9 cellular contexts compared by ENCODE assay signal in the genomic region with DNA sequence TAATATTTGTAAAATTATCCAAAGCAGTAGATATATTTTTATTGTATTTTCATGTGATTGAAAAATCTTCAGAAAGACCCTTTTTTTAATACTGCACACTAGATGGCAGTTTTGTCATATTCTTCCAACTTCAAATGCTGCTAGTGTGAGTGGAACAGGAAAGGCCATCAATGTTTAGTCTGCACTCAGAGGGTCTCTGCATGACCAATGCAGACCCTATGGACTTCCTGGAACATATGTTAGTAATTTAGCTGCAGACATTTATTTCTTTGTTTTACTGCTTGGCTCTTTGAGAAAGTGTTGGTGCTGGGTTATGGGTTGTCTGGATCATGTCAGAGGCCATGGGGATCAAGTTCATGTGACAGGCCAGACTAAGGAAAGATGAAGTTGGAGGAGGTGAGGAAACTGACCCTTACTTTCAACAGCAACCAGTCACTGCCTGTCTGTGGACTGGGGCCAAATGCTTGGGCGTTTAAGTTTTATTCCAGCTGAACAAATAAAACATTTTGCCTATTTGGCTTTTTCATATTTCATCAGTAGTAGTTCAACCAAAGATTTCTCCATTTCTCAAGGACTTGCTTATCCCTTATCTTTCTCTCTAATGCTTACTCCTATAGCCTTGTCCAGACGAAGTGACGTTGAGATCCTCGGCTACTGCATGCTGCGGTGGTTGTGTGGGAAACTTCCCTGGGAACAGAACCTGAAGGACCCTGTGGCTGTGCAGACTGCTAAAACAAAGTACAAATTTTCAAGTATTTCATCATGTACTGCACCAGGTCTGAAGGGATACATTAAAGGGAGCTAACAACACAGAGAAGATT.
DNase-seq lines count a peak whose midpoint lies in the region; ATAC-seq and TF ChIP-seq lines count a peak whose summit lies in the region.
"Had no signal": no experiment of that assay in that cellular context is flagged by ENCODE, and none has a peak within 500 bp of the region (broad histone marks: within the 10 kb centered on the region; RNA-seq: fewer than 3 reads in every experiment).

No MANE protein-coding gene starts in this region.

- no peak overlapping the region for H3K27ac ChIP-seq in CD8-positive, alpha-beta T cell (ENCODE audit: low read depth, low read length)
- peak overlapping the region in 52 of 59 donors; percentile 5 to 78 (median 57) for H3K27ac ChIP-seq in dorsolateral prefrontal cortex
- no peak overlapping the region for H3K27ac ChIP-seq in esophagus muscularis mucosa (replicated peaks in 1 of 4)

- POLR2A ChIA-PET in CD8-positive, alpha-beta T cell (lab: Charles Lee), result no interaction called here

- DNase-seq in CD8-positive, alpha-beta T cell, result no peak
- DNase-seq in NCI-H2171 (lab: John Stamatoyannopoulos, UW) (peak; percentile 5), dorsolateral prefrontal cortex (no peak), myocyte (ENCODE audit: low read depth) (peak; percentile 24), EL (no peak), esophagus muscularis mucosa (ENCODE audit: extremely low spot score) (no peak), NCI-H128 (lab: John Stamatoyannopoulos, UW; ENCODE audit: unreplicated experiment) (no peak), natural killer cell (no peak)

- H3K9me3 ChIP-seq in CD8-positive, alpha-beta T cell (ENCODE audit: low read length), result no peaks in the 10 kb centered on the region
- no peaks in the 10 kb centered on the region for H3K9me3 ChIP-seq in esophagus muscularis mucosa

- H3K36me3 Mint-ChIP-seq in CD8-positive, alpha-beta T cell, result peaks cover 27% of the 10 kb centered on the region
- H3K36me3 Mint-ChIP-seq in natural killer cell, result no peaks in the 10 kb centered on the region

- no peak overlapping the region for H3K4me3 Mint-ChIP-seq in CD8-positive, alpha-beta T cell
- H3K4me3 Mint-ChIP-seq in natural killer cell, result no peak overlapping the region
- H3K4me3 Mint-ChIP-seq: activated naive CD8-positive, alpha-beta T cell had no signal

- WGBS in esophagus muscularis mucosa, result 71% methylated on average over 5 of the region's 5 CpGs

- TF ChIP-seq POLR2A in esophagus muscularis mucosa (IDR thresholded peaks at IDR 0.05; ENCODE audit: low read depth), result no peak

- H3K27me3 Mint-ChIP-seq in CD8-positive, alpha-beta T cell (ENCODE audit: low read depth), result no peaks in the 10 kb centered on the region
- H3K27me3 Mint-ChIP-seq in natural killer cell (ENCODE audit: low read depth in 2 of 2), result no peaks in the 10 kb centered on the region
- H3K27me3 Mint-ChIP-seq: activated naive CD8-positive, alpha-beta T cell had no signal

- H3K4me1 ChIP-seq in CD8-positive, alpha-beta T cell (ENCODE audit: insufficient read depth, low read length), result no peaks in the 10 kb centered on the region
- H3K4me1 ChIP-seq in esophagus muscularis mucosa, result peaks cover 0 to 7% (median 6%) of the 10 kb centered on the region in 4 donors

- ATAC-seq in CD8-positive, alpha-beta T cell, result no peak
- ATAC-seq in natural killer cell, result no peak

- CTCF ChIA-PET in CD8-positive, alpha-beta T cell (lab: Charles Lee), result interaction anchor here (0.6 to 1.2 kb wide), 2 partner anchors 11 to 357 kb away, joined by 3 read pairs; no protein-coding TSS in a partner anchor

- H3K36me3 ChIP-seq in CD8-positive, alpha-beta T cell (ENCODE audit: insufficient read depth, low read length), result peaks cover 6% of the 10 kb centered on the region
- H3K36me3 ChIP-seq in esophagus muscularis mucosa, result peaks cover 0 to 13% (median 2%) of the 10 kb centered on the region in 4 donors

- no peak for TF ChIP-seq CTCF in CD8-positive, alpha-beta T cell (IDR thresholded peaks at IDR 0.05)
- TF ChIP-seq CTCF in dorsolateral prefrontal cortex (IDR thresholded peaks at IDR 0.05 in 54 of 56, conservative IDR thresholded peaks at IDR 0.05 in 2 of 56; ENCODE audit: low read depth in 1 of 56, partially characterized antibody in 56 of 56) (peak in 54 of 56 donors; percentile 30 to 81 (median 60)), esophagus muscularis mucosa (IDR thresholded peaks at IDR 0.05) (no peak), natural killer cell (IDR thresholded peaks at IDR 0.05) (no peak)

- H3K27ac Mint-ChIP-seq in CD8-positive, alpha-beta T cell, result peak overlapping the region; percentile 12
- H3K27ac Mint-ChIP-seq in natural killer cell, result no peak overlapping the region
- H3K27ac Mint-ChIP-seq: activated naive CD8-positive, alpha-beta T cell had no signal

- no peaks in the 10 kb centered on the region for H3K27me3 ChIP-seq in CD8-positive, alpha-beta T cell (ENCODE audit: insufficient read depth, low read length)
- H3K27me3 ChIP-seq in dorsolateral prefrontal cortex, result no peaks in the 10 kb centered on the region
- no peaks in the 10 kb centered on the region for H3K27me3 ChIP-seq in esophagus muscularis mucosa

- no peaks in the 10 kb centered on the region for H3K4me1 Mint-ChIP-seq in CD8-positive, alpha-beta T cell (ENCODE audit: low read depth)
- peaks cover 0 to 7% of the 10 kb centered on the region in 2 donors for H3K4me1 Mint-ChIP-seq in natural killer cell

- no peak for TF ChIP-seq EP300 in esophagus muscularis mucosa (IDR thresholded peaks at IDR 0.05)

- intact Hi-C loops in CD8-positive, alpha-beta T cell (cut with DNase I, micrococcal nuclease), result no loop called here
- intact Hi-C loops in dorsolateral prefrontal cortex (cut with DNase I) (loop anchor here (2.0 to 10.0 kb wide), 6 partner anchors 224 to 423 kb away; no protein-coding TSS in a partner anchor), esophagus muscularis mucosa (cut with DNase I) (no loop called here), natural killer cell (cut with micrococcal nuclease) (no loop called here)

- H3K4me3 ChIP-seq in CD8-positive, alpha-beta T cell (ENCODE audit: low read depth, low read length), result no peak overlapping the region
- no peak overlapping the region for H3K4me3 ChIP-seq in dorsolateral prefrontal cortex
- H3K4me3 ChIP-seq in esophagus muscularis mucosa, result no peak overlapping the region

- no peaks in the 10 kb centered on the region for H3K9me3 Mint-ChIP-seq in CD8-positive, alpha-beta T cell
- no peaks in the 10 kb centered on the region for H3K9me3 Mint-ChIP-seq in natural killer cell

Comparison
In these comparisons a context has a peak if more than half of its experiments do, and no peak if none do; other contexts are left out.
1. DNase-seq: peak in NCI-H2171 (single experiment) and myocyte (single experiment); none in CD8-positive, alpha-beta T cell (0 of 7), dorsolateral prefrontal cortex (0 of 10), EL (single experiment), esophagus muscularis mucosa (single experiment), NCI-H128 (single experiment) and natural killer cell (single experiment).
2. H3K27ac ChIP-seq: peak in dorsolateral prefrontal cortex (52 of 59); none in CD8-positive, alpha-beta T cell (single experiment) and esophagus muscularis mucosa (0 of 4).
3. CTCF ChIP-seq: peak in dorsolateral prefrontal cortex (54 of 56); none in CD8-positive, alpha-beta T cell (single experiment), esophagus muscularis mucosa (0 of 3) and natural killer cell (single experiment).
4. intact Hi-C loops: an anchor here in dorsolateral prefrontal cortex (2.0 to 10.0 kb wide); none called in CD8-positive, alpha-beta T cell, esophagus muscularis mucosa and natural killer cell.